ENCODE assay signal across 20 cellular contexts in the genomic region with DNA sequence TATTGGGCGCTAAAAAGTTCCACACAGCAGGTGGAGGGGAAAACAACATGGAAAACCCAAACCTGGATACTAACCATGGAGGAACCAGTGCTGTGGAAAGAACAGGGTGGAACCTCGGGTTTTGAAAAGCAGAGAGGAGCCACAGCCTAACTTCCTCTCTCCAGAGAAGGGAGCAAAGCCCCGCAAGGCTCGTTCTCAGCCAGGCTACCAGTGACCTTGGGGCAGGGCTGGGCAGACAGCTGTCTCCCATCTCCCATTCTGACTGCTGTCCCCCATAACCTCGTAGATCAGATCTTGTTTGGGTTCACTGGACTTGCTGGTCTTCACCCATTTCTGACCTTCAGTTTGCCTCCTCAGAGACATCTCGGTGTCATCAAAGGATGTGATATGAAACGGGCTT. TPM values are rescaled to one million over a fixed set of nuclear protein-coding genes. Genes with fewer than 3 reads are reported as not detected.
"Had no signal": no experiment of that assay in that cellular context is flagged by ENCODE, and none has a peak within 500 bp of the region (broad histone marks: within the 10 kb centered on the region; RNA-seq: fewer than 3 reads in every experiment).

No MANE protein-coding gene starts in this region.

- H3K4me1 ChIP-seq: colonic mucosa, esophagus squamous epithelium, gastrocnemius medialis, heart left ventricle, left lung, lower lobe of right lung had no signal

- DNase-seq: colonic mucosa; effector CD8-positive, alpha-beta T cell; effector memory CD8-positive, alpha-beta T cell; endodermal cell; erythroblast; esophagus squamous epithelium; foreskin fibroblast; foreskin melanocyte; gastrocnemius medialis; heart left ventricle; hippocampal formation; left cardiac atrium; left lung; left ventricle myocardium superior; lower lobe of right lung; mesenchymal stem cell; midbrain had no signal

- H3K27ac Mint-ChIP-seq: effector memory CD8-positive, alpha-beta T cell; endodermal cell had no signal

- H3K9me3 ChIP-seq: colonic mucosa, gastrocnemius medialis had no signal

- H3K27ac ChIP-seq: colonic mucosa, epithelial cell of prostate, esophagus squamous epithelium, gastrocnemius medialis, heart left ventricle, left lung, lower lobe of right lung had no signal

- H3K36me3 ChIP-seq: colonic mucosa, esophagus squamous epithelium, gastrocnemius medialis, heart left ventricle, left lung, lower lobe of right lung had no signal

- H3K4me3 ChIP-seq: colonic mucosa, esophagus squamous epithelium, gastrocnemius medialis, heart left ventricle, left lung, lower lobe of right lung had no signal

- H3K4me3 Mint-ChIP-seq: effector memory CD8-positive, alpha-beta T cell; endodermal cell had no signal

RNA-seq across cellular contexts. Expression of gene FGFR2, which starts 47.5 kb away (rescaled TPM):
- total RNA-seq: lung microvascular endothelial cell, mononuclear cell had no signal
